ENCODE assay signal across 9 cellular contexts in genomic region chr3:145900056-145900829, GRCh38.
DNase-seq lines count a peak whose midpoint lies in the region; ATAC-seq and TF ChIP-seq lines count a peak whose summit lies in the region.
"Had no signal": no experiment of that assay in that cellular context is flagged by ENCODE, and none has a peak within 500 bp of the region (broad histone marks: within the 10 kb centered on the region; RNA-seq: fewer than 3 reads in every experiment).

No MANE protein-coding gene starts in this region.

- peak; percentile 78 for DNase-seq in NCI-H2171 (lab: John Stamatoyannopoulos, UW)
- DNase-seq in anterior cingulate cortex (lab: John Stamatoyannopoulos, UW): no peak
- DNase-seq in NK-92 treated with Interleukin-12 subunit alpha and Interleukin-12 subunit beta, amount 100 ng/mL, for 24 hours (lab: John Stamatoyannopoulos, UW): no peak
- DNase-seq in Peyer's patch: no peak
- no peak for DNase-seq in germinal center (ENCODE audit: low spot score)
- DNase-seq: NCI-H1092 had no signal

- no peaks in the 10 kb centered on the region for H3K36me3 ChIP-seq in Peyer's patch

- no peak for TF ChIP-seq CTCF in Peyer's patch (IDR thresholded peaks at IDR 0.05)

- H3K4me1 ChIP-seq in Peyer's patch: no peaks in the 10 kb centered on the region

- TF ChIP-seq POLR2A in Peyer's patch (IDR thresholded peaks at IDR 0.05): no peak

- H3K27ac ChIP-seq in Peyer's patch: no peak overlapping the region

- peak; percentile 61 for ATAC-seq in GM18519 (IDR thresholded peaks at IDR 0.05; ENCODE audit: low FRiP score, unreplicated experiment)
- ATAC-seq in GM21447 (IDR thresholded peaks at IDR 0.05; ENCODE audit: unreplicated experiment): peak; percentile 69
- peak; percentile 75 for ATAC-seq in HG03060 (IDR thresholded peaks at IDR 0.05; ENCODE audit: low read depth, unreplicated experiment)

- H3K9me3 ChIP-seq in Peyer's patch: no peaks in the 10 kb centered on the region

- no peak overlapping the region for H3K4me3 ChIP-seq in Peyer's patch

- no peaks in the 10 kb centered on the region for H3K27me3 ChIP-seq in Peyer's patch
